1 cellular context compared by ENCODE assay signal in the genomic region with DNA sequence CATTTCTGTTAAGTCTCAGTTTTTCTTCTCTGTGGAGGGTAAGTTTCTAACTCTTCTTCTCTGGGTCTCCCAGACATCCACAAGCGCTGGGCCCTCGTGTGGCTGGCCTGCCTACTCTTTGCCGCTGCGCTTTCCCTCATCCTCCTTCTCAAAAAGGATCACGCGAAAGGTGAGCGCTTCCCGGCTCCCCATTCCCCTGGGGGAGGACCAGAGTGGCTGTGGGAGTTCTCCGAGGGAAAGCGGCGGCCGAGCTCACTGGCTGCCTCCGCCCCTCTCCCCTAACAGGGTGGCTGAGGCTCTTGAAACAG.
TF ChIP-seq lines count a peak whose summit lies in the region.

No MANE protein-coding gene starts in this region.

TF ChIP-seq in GM12878, 131 proteins besides CTCF, POLR2A, EP300 and RAD21 (continued from another document):
- TF ChIP-seq, protein P1, sequence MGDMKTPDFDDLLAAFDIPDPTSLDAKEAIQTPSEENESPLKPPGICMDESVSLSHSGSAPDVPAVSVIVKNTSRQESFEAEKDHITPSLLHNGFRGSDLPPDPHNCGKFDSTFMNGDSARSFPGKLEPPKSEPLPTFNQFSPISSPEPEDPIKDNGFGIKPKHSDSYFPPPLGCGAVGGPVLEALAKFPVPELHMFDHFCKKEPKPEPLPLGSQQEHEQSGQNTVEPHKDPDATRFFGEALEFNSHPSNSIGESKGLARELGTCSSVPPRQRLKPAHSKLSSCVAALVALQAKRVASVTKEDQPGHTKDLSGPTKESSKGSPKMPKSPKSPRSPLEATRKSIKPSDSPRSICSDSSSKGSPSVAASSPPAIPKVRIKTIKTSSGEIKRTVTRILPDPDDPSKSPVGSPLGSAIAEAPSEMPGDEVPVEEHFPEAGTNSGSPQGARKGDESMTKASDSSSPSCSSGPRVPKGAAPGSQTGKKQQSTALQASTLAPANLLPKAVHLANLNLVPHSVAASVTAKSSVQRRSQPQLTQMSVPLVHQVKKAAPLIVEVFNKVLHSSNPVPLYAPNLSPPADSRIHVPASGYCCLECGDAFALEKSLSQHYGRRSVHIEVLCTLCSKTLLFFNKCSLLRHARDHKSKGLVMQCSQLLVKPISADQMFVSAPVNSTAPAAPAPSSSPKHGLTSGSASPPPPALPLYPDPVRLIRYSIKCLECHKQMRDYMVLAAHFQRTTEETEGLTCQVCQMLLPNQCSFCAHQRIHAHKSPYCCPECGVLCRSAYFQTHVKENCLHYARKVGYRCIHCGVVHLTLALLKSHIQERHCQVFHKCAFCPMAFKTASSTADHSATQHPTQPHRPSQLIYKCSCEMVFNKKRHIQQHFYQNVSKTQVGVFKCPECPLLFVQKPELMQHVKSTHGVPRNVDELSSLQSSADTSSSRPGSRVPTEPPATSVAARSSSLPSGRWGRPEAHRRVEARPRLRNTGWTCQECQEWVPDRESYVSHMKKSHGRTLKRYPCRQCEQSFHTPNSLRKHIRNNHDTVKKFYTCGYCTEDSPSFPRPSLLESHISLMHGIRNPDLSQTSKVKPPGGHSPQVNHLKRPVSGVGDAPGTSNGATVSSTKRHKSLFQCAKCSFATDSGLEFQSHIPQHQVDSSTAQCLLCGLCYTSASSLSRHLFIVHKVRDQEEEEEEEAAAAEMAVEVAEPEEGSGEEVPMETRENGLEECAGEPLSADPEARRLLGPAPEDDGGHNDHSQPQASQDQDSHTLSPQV (IDR thresholded peaks at IDR 0.05) = no peak
- TF ChIP-seq NBN (IDR thresholded peaks at IDR 0.05) (no peak), FOXK2 (IDR thresholded peaks at IDR 0.05) (no peak), MTA2 (IDR thresholded peaks at IDR 0.05; ENCODE audit: low read depth) (peak; percentile 28; the same call in 1 of the 2 replicates), PAX8 (IDR thresholded peaks at IDR 0.05) (no peak), ATF7 (IDR thresholded peaks at IDR 0.05; ENCODE audit: low read depth) (no peak), EED (IDR thresholded peaks at IDR 0.05; ENCODE audit: low read depth) (no peak), CBX3 (IDR thresholded peaks at IDR 0.05; ENCODE audit: borderline replicate concordance, low read depth) (no peak), PML (IDR thresholded peaks at IDR 0.05; ENCODE audit: low read length) (no peak), MTA3 (IDR thresholded peaks at IDR 0.05; ENCODE audit: borderline replicate concordance, low read length) (no peak), EGR1 (IDR thresholded peaks at IDR 0.05; ENCODE audit: borderline replicate concordance in 1 of 2, low read depth in 2 of 2, low read length in 2 of 2) (no peak), IKZF2 (IDR thresholded peaks at IDR 0.05) (peak in 1 of 2 experiments; percentile 61; a peak in 3 of 4 replicates), IRF4 (IDR thresholded peaks at IDR 0.05; ENCODE audit: low read depth, low read length) (no peak), ZZZ3 (IDR thresholded peaks at IDR 0.05; ENCODE audit: control insufficient read depth, insufficient read length, low read depth) (no peak), FOXM1 (IDR thresholded peaks at IDR 0.05; ENCODE audit: low read depth, low read length) (no peak), TCF12 (IDR thresholded peaks at IDR 0.05; ENCODE audit: low read depth, low read length) (no peak)
- TF ChIP-seq, protein P2, sequence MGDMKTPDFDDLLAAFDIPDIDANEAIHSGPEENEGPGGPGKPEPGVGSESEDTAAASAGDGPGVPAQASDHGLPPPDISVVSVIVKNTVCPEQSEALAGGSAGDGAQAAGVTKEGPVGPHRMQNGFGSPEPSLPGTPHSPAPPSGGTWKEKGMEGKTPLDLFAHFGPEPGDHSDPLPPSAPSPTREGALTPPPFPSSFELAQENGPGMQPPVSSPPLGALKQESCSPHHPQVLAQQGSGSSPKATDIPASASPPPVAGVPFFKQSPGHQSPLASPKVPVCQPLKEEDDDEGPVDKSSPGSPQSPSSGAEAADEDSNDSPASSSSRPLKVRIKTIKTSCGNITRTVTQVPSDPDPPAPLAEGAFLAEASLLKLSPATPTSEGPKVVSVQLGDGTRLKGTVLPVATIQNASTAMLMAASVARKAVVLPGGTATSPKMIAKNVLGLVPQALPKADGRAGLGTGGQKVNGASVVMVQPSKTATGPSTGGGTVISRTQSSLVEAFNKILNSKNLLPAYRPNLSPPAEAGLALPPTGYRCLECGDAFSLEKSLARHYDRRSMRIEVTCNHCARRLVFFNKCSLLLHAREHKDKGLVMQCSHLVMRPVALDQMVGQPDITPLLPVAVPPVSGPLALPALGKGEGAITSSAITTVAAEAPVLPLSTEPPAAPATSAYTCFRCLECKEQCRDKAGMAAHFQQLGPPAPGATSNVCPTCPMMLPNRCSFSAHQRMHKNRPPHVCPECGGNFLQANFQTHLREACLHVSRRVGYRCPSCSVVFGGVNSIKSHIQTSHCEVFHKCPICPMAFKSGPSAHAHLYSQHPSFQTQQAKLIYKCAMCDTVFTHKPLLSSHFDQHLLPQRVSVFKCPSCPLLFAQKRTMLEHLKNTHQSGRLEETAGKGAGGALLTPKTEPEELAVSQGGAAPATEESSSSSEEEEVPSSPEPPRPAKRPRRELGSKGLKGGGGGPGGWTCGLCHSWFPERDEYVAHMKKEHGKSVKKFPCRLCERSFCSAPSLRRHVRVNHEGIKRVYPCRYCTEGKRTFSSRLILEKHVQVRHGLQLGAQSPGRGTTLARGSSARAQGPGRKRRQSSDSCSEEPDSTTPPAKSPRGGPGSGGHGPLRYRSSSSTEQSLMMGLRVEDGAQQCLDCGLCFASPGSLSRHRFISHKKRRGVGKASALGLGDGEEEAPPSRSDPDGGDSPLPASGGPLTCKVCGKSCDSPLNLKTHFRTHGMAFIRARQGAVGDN (IDR thresholded peaks at IDR 0.05) = no peak
- TF ChIP-seq, protein P3, sequence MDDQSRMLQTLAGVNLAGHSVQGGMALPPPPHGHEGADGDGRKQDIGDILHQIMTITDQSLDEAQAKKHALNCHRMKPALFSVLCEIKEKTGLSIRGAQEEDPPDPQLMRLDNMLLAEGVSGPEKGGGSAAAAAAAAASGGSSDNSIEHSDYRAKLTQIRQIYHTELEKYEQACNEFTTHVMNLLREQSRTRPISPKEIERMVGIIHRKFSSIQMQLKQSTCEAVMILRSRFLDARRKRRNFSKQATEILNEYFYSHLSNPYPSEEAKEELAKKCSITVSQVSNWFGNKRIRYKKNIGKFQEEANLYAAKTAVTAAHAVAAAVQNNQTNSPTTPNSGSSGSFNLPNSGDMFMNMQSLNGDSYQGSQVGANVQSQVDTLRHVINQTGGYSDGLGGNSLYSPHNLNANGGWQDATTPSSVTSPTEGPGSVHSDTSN (IDR thresholded peaks at IDR 0.05; ENCODE audit: insufficient replicate concordance, low read depth, low read length) = no peak
- TF ChIP-seq, protein P4, sequence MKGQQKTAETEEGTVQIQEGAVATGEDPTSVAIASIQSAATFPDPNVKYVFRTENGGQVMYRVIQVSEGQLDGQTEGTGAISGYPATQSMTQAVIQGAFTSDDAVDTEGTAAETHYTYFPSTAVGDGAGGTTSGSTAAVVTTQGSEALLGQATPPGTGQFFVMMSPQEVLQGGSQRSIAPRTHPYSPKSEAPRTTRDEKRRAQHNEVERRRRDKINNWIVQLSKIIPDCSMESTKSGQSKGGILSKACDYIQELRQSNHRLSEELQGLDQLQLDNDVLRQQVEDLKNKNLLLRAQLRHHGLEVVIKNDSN (IDR thresholded peaks at IDR 0.05; ENCODE audit: borderline replicate concordance, extremely low read length, insufficient read depth, low read depth, low read length) = no peak
- TF ChIP-seq, protein P5, sequence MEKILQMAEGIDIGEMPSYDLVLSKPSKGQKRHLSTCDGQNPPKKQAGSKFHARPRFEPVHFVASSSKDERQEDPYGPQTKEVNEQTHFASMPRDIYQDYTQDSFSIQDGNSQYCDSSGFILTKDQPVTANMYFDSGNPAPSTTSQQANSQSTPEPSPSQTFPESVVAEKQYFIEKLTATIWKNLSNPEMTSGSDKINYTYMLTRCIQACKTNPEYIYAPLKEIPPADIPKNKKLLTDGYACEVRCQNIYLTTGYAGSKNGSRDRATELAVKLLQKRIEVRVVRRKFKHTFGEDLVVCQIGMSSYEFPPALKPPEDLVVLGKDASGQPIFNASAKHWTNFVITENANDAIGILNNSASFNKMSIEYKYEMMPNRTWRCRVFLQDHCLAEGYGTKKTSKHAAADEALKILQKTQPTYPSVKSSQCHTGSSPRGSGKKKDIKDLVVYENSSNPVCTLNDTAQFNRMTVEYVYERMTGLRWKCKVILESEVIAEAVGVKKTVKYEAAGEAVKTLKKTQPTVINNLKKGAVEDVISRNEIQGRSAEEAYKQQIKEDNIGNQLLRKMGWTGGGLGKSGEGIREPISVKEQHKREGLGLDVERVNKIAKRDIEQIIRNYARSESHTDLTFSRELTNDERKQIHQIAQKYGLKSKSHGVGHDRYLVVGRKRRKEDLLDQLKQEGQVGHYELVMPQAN (conservative IDR thresholded peaks at IDR 0.05) = no peak
- TF ChIP-seq, protein P6, sequence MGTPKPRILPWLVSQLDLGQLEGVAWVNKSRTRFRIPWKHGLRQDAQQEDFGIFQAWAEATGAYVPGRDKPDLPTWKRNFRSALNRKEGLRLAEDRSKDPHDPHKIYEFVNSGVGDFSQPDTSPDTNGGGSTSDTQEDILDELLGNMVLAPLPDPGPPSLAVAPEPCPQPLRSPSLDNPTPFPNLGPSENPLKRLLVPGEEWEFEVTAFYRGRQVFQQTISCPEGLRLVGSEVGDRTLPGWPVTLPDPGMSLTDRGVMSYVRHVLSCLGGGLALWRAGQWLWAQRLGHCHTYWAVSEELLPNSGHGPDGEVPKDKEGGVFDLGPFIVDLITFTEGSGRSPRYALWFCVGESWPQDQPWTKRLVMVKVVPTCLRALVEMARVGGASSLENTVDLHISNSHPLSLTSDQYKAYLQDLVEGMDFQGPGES (IDR thresholded peaks at IDR 0.05) = no peak
- TF ChIP-seq, protein P7, sequence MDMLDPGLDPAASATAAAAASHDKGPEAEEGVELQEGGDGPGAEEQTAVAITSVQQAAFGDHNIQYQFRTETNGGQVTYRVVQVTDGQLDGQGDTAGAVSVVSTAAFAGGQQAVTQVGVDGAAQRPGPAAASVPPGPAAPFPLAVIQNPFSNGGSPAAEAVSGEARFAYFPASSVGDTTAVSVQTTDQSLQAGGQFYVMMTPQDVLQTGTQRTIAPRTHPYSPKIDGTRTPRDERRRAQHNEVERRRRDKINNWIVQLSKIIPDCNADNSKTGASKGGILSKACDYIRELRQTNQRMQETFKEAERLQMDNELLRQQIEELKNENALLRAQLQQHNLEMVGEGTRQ (IDR thresholded peaks at IDR 0.05; ENCODE audit: borderline replicate concordance, low read depth, low read length) = no peak
